Comparison of ENCODE assay signal across 19 cellular contexts in genomic region chr20:31527266-31527665, GRCh38. TPM values are rescaled to one million over a fixed set of nuclear protein-coding genes. Genes with fewer than 3 reads are reported as not detected.
DNase-seq lines count a peak whose midpoint lies in the region; ATAC-seq and TF ChIP-seq lines count a peak whose summit lies in the region.
"Had no signal": no experiment of that assay in that cellular context is flagged by ENCODE, and none has a peak within 500 bp of the region (broad histone marks: within the 10 kb centered on the region; RNA-seq: fewer than 3 reads in every experiment).

No MANE protein-coding gene starts in this region.

- DNase-seq in NCI-H2171 treated with DMSO at 0.1 percent for 48 hours (lab: John Stamatoyannopoulos, UW), result peak; percentile 44
- DNase-seq in NCI-H2171 (lab: John Stamatoyannopoulos, UW), result no peak
- no peak for DNase-seq in HFFc6
- DNase-seq in neural crest cell (ENCODE audit: low read depth, low spot score), result no peak
- no peak for DNase-seq in natural killer cell
- no peak for DNase-seq in RWPE1 (ENCODE audit: low spot score)
- DNase-seq in NCI-H510A treated with DMSO at 0.1 percent for 48 hours (lab: John Stamatoyannopoulos, UW), result no peak
- DNase-seq: Calu3; CD8-positive, alpha-beta T cell; DMS79 treated with DMSO at 0.1 percent for 48 hours; GF-D8; HCEC 1CT; IMR-90 had no signal

- H3K27me3 Mint-ChIP-seq in HFFc6 (ENCODE audit: insufficient read depth), result no peaks in the 10 kb centered on the region
- no peaks in the 10 kb centered on the region for H3K27me3 Mint-ChIP-seq in dendritic cell treated with granulocyte-macrophage colony-stimulating factor and Interleukin-4, amounts not matched to agents 40 ng/mL and 50 ng/mL, for 4 days
- H3K27me3 Mint-ChIP-seq in neural crest cell (ENCODE audit: low read depth), result no peaks in the 10 kb centered on the region
- H3K27me3 Mint-ChIP-seq in natural killer cell (ENCODE audit: low read depth in 2 of 2), result no peaks in the 10 kb centered on the region
- H3K27me3 Mint-ChIP-seq: B cell had no signal

- CTCF ChIA-PET in RWPE1 (lab: Yijun Ruan, JAX), result interaction anchor here (0.8 kb wide), 1 partner anchor 86 kb away, joined by 3 read pairs; no protein-coding TSS in a partner anchor

- intact Hi-C loops in dendritic cell treated with granulocyte-macrophage colony-stimulating factor and Interleukin-4, amounts not matched to agents 40 ng/mL and 50 ng/mL, for 4 days (cut with micrococcal nuclease), result no loop called here
- intact Hi-C loops in natural killer cell (cut with micrococcal nuclease), result no loop called here

- H3K9me3 Mint-ChIP-seq in HFFc6 (no peaks in the 10 kb centered on the region), neural crest cell (no peaks in the 10 kb centered on the region), natural killer cell (no peaks in the 10 kb centered on the region)
- H3K9me3 Mint-ChIP-seq in dendritic cell treated with granulocyte-macrophage colony-stimulating factor and Interleukin-4, amounts not matched to agents 40 ng/mL and 50 ng/mL, for 4 days, result no peaks in the 10 kb centered on the region
- H3K9me3 Mint-ChIP-seq: CD8-positive, alpha-beta T cell had no signal

- POLR2A ChIA-PET in RWPE1 (lab: Yijun Ruan, JAX; ENCODE audit: low non-redundant PET), result no interaction called here

- no peak overlapping the region for H3K27ac ChIP-seq in RWPE1
- H3K27ac ChIP-seq: 22Rv1; BLaER1 treated with 17β-estradiol and CSF1 and Interleukin-3, amounts not matched to agents 10 nM and 100 nM had no signal

- TF ChIP-seq CTCF in HFFc6 (IDR thresholded peaks at IDR 0.05) (no peak), neural crest cell (conservative IDR thresholded peaks at IDR 0.05) (no peak), natural killer cell (IDR thresholded peaks at IDR 0.05) (no peak), RWPE1 (conservative IDR thresholded peaks at IDR 0.05; ENCODE audit: low read depth) (no peak)

- H3K36me3 Mint-ChIP-seq in HFFc6 (ENCODE audit: low read depth) (peaks cover 20% of the 10 kb centered on the region), neural crest cell (ENCODE audit: low read depth) (peaks cover 23% of the 10 kb centered on the region), natural killer cell (peaks cover 2% of the 10 kb centered on the region)
- H3K36me3 Mint-ChIP-seq in dendritic cell treated with granulocyte-macrophage colony-stimulating factor and Interleukin-4, amounts not matched to agents 40 ng/mL and 50 ng/mL, for 4 days (ENCODE audit: low read depth), result peaks cover 80% of the 10 kb centered on the region

- H3K27ac Mint-ChIP-seq in HFFc6 (peak overlapping the region; percentile 29; the same call in 1 of the 2 replicates), neural crest cell (ENCODE audit: unreplicated experiment) (peak overlapping the region; percentile 24), natural killer cell (no peak overlapping the region)
- peak overlapping the region; percentile 55 for H3K27ac Mint-ChIP-seq in dendritic cell treated with granulocyte-macrophage colony-stimulating factor and Interleukin-4, amounts not matched to agents 40 ng/mL and 50 ng/mL, for 4 days
- H3K27ac Mint-ChIP-seq: B cell; CD8-positive, alpha-beta T cell had no signal

- ATAC-seq in natural killer cell, result no peak
- ATAC-seq: CD8-positive, alpha-beta T cell had no signal

- peaks cover 26% of the 10 kb centered on the region for H3K4me1 Mint-ChIP-seq in HFFc6 (ENCODE audit: low read depth)
- peaks cover 30% of the 10 kb centered on the region for H3K4me1 Mint-ChIP-seq in dendritic cell treated with granulocyte-macrophage colony-stimulating factor and Interleukin-4, amounts not matched to agents 40 ng/mL and 50 ng/mL, for 4 days (ENCODE audit: low read depth)
- no peaks in the 10 kb centered on the region for H3K4me1 Mint-ChIP-seq in neural crest cell
- peaks cover 15 to 21% of the 10 kb centered on the region in 2 donors for H3K4me1 Mint-ChIP-seq in natural killer cell

- H3K4me3 Mint-ChIP-seq in HFFc6 (no peak overlapping the region), neural crest cell (no peak overlapping the region), natural killer cell (no peak overlapping the region)
- no peak overlapping the region for H3K4me3 Mint-ChIP-seq in dendritic cell treated with granulocyte-macrophage colony-stimulating factor and Interleukin-4, amounts not matched to agents 40 ng/mL and 50 ng/mL, for 4 days
- H3K4me3 Mint-ChIP-seq: B cell; CD8-positive, alpha-beta T cell had no signal

RNA-seq across cellular contexts. Expression of gene HM13, which starts 13.0 kb away (rescaled TPM):
- 100 to 1,000 TPM; 265 to 332 (median 284) TPM for total RNA-seq in HFFc6 (2021; fragmentation: NEBNext Ultra II Directional; extraction: Animal tissue kit (Norgen Biotek cat#: 25700))
- 179 and 185 TPM in 2 replicates for total RNA-seq in neural crest cell
- 100 to 1,000 TPM in 2 of 3 donors, 10 to 100 TPM in 1; 97.5 to 135 (median 104) TPM for total RNA-seq in natural killer cell

RNA-seq across cellular contexts. Expression of gene REM1, which starts 52.2 kb away (rescaled TPM):
- not detected for total RNA-seq in HFFc6 (2021; fragmentation: NEBNext Ultra II Directional; extraction: Animal tissue kit (Norgen Biotek cat#: 25700))
- total RNA-seq in neural crest cell (not detected in 2 replicates), natural killer cell (not detected)
- total RNA-seq: A673; B cell; Calu3; CD8-positive, alpha-beta T cell; H1; IMR-90 had no signal

RNA-seq across cellular contexts. Expression of gene DEFB124, which starts 52.3 kb away (rescaled TPM):
- total RNA-seq in HFFc6 (2021; fragmentation: NEBNext Ultra II Directional; extraction: Animal tissue kit (Norgen Biotek cat#: 25700)), result not detected
- total RNA-seq in neural crest cell, result not detected in 2 replicates
- total RNA-seq in natural killer cell, result not detected
- total RNA-seq: A673; B cell; Calu3; CD8-positive, alpha-beta T cell; H1; IMR-90 had no signal

Comparison
In these comparisons a context has a peak if more than half of its experiments do, and no peak if none do; other contexts are left out.
1. H3K27ac Mint-ChIP-seq: peak in HFFc6 (single experiment), dendritic cell treated with granulocyte-macrophage colony-stimulating factor and Interleukin-4, amounts not matched to agents 40 ng/mL and 50 ng/mL, for 4 days (single experiment) and neural crest cell (single experiment); none in natural killer cell (0 of 2).